ENCODE assay signal across 14 cellular contexts in genomic region chr7:88042157-88042556, GRCh38.
DNase-seq lines count a peak whose midpoint lies in the region; ATAC-seq and TF ChIP-seq lines count a peak whose summit lies in the region.
"Had no signal": no experiment of that assay in that cellular context is flagged by ENCODE, and none has a peak within 500 bp of the region (broad histone marks: within the 10 kb centered on the region; RNA-seq: fewer than 3 reads in every experiment).

No MANE protein-coding gene starts in this region.

- TF ChIP-seq POLR2A in tibial nerve (IDR thresholded peaks at IDR 0.05) = no peak

- intact Hi-C loops in head of caudate nucleus (cut with DNase I) = no loop called here

- H2AFZ ChIP-seq in ACC112 (ENCODE audit: low read length, unreplicated experiment) (no peak overlapping the region), KMS-11 (ENCODE audit: low read depth) (no peak overlapping the region)

- H3K4me2 ChIP-seq in KMS-11 = peak overlapping the region; percentile 62

- H3K36me3 ChIP-seq in ACC112 (ENCODE audit: insufficient read depth, low read length) = no peaks in the 10 kb centered on the region
- H3K36me3 ChIP-seq in KMS-11 (ENCODE audit: insufficient read depth) = no peaks in the 10 kb centered on the region
- no peaks in the 10 kb centered on the region for H3K36me3 ChIP-seq in tibial nerve
- H3K36me3 ChIP-seq: SJCRH30, upper lobe of left lung had no signal

- TF ChIP-seq EP300 in tibial nerve (IDR thresholded peaks at IDR 0.05) = no peak

- H3K27ac ChIP-seq in ACC112 (ENCODE audit: low read depth, low read length) = no peak overlapping the region
- H3K27ac ChIP-seq in KMS-11 = no peak overlapping the region
- H3K27ac ChIP-seq in tibial nerve = no peak overlapping the region
- H3K27ac ChIP-seq: SJCRH30, upper lobe of left lung had no signal

- DNase-seq in tibial nerve (ENCODE audit: low spot score in 2 of 2) (no peak), head of caudate nucleus (no peak), dermis blood vessel endothelial cell (no peak)
- DNase-seq: activated gamma-delta T cell treated with Interleukin-2 at 50 U/mL for 16 hours; COR-L47; NCI-H2227 treated with DMSO at 0.1 percent for 48 hours; SJCRH30; stimulated activated naive B cell treated with anti-CD40 and anti-IgM and Interleukin-4, amounts not matched to agents 10 μg/mL and 1 μg/mL and 100 μg/mL, for 72 hours; upper lobe of left lung had no signal

- no peaks in the 10 kb centered on the region for H3K79me2 ChIP-seq in ACC112 (ENCODE audit: control insufficient read depth, insufficient read depth, low read length, unreplicated experiment)
- no peaks in the 10 kb centered on the region for H3K79me2 ChIP-seq in KMS-11 (ENCODE audit: insufficient read depth, low read depth)

- no peaks in the 10 kb centered on the region for H3K27me3 ChIP-seq in ACC112 (ENCODE audit: insufficient read depth, low read length)
- no peaks in the 10 kb centered on the region for H3K27me3 ChIP-seq in KMS-11 (ENCODE audit: insufficient read depth, low read depth)
- no peaks in the 10 kb centered on the region for H3K27me3 ChIP-seq in tibial nerve
- H3K27me3 ChIP-seq: SJCRH30, upper lobe of left lung had no signal

- peak overlapping the region; percentile 59 for H3K4me3 ChIP-seq in ACC112 (ENCODE audit: low read depth, low read length)
- H3K4me3 ChIP-seq in KMS-11 (IDR thresholded peaks at IDR 0.05; ENCODE audit: insufficient read depth, low read depth, low read length) = no peak overlapping the region
- no peak overlapping the region for H3K4me3 ChIP-seq in tibial nerve
- H3K4me3 ChIP-seq: SJCRH30, upper lobe of left lung had no signal

- peaks cover 14% of the 10 kb centered on the region for H3K4me1 ChIP-seq in ACC112 (ENCODE audit: control insufficient read depth, insufficient read depth, low read length, unreplicated experiment)
- H3K4me1 ChIP-seq in KMS-11 (ENCODE audit: low read depth, poor library complexity, severe bottlenecking) = peaks cover 44% of the 10 kb centered on the region
- peaks cover 0 to 6% (median 0%) of the 10 kb centered on the region in 4 donors for H3K4me1 ChIP-seq in tibial nerve
- H3K4me1 ChIP-seq: SJCRH30, upper lobe of left lung had no signal

- ATAC-seq in GM18511 (IDR thresholded peaks at IDR 0.05; ENCODE audit: unreplicated experiment) (peak; percentile 57), GM21529 (IDR thresholded peaks at IDR 0.05; ENCODE audit: unreplicated experiment) (peak; percentile 42), GM19467 (IDR thresholded peaks at IDR 0.05; ENCODE audit: unreplicated experiment) (no peak)
- ATAC-seq: stimulated activated naive B cell treated with anti-CD40 and anti-IgM and Interleukin-4, amounts not matched to agents 10 μg/mL and 1 μg/mL and 100 μg/mL, for 72 hours had no signal

- no peak overlapping the region for H3K9ac ChIP-seq in KMS-11

- no peaks in the 10 kb centered on the region for H3K9me3 ChIP-seq in tibial nerve
- H3K9me3 ChIP-seq: SJCRH30, upper lobe of left lung had no signal

- 0 out of 2 replicates have a peak, but pooled peaks cover 3% of the 10 kb centered on the region for H4K20me1 ChIP-seq in KMS-11 (ENCODE audit: insufficient read depth)

- TF ChIP-seq CTCF in KMS-11 (conservative IDR thresholded peaks at IDR 0.05; ENCODE audit: low read depth, low read length) = no peak
- TF ChIP-seq CTCF in tibial nerve (IDR thresholded peaks at IDR 0.05) = no peak
